In genomic region chr7:132164558-132165130, GRCh38 we compare ENCODE assay signal across 12 cellular contexts.
DNase-seq lines count a peak whose midpoint lies in the region; TF ChIP-seq lines count a peak whose summit lies in the region.
"Had no signal": no experiment of that assay in that cellular context is flagged by ENCODE, and none has a peak within 500 bp of the region (broad histone marks: within the 10 kb centered on the region; RNA-seq: fewer than 3 reads in every experiment).

No MANE protein-coding gene starts in this region.

- H3K27ac Mint-ChIP-seq in brain (peak overlapping the region in 3 of 5 experiments; percentile 43 to 58 (median 55)), nephron (peak overlapping the region; percentile 3 to 32 (median 29)), MCF 10A (ENCODE audit: low read depth, unreplicated experiment) (no peak overlapping the region)
- no peak overlapping the region for H3K27ac Mint-ChIP-seq in T-helper 2 cell treated with Interferon-gamma antibody and Interleukin-4, amounts not matched to agents 5 μg/mL and 100 μg/mL, for 36 hours
- H3K27ac Mint-ChIP-seq: CD4-positive, alpha-beta T cell had no signal

- CTCF ChIA-PET in MCF 10A (lab: Yijun Ruan, JAX) = interaction anchor here (1.6 kb wide), 1 partner anchor 219 kb away, joined by 6 read pairs; no protein-coding TSS in a partner anchor

- DNase-seq in SK-N-DZ (ENCODE audit: low spot score) (peak; percentile 56), MCF 10A (ENCODE audit: unreplicated experiment) (no peak), AG20443 (ENCODE audit: low spot score) (no peak)
- DNase-seq in T-helper 2 cell treated with Interferon-gamma antibody and Interleukin-4, amounts not matched to agents 5 μg/mL and 100 μg/mL, for 36 hours (ENCODE audit: low spot score) = no peak
- DNase-seq: ACHN; AML-193; Caco-2; CD4-positive, alpha-beta T cell; GDM1; GM23248 had no signal

- H3K27me3 Mint-ChIP-seq in brain = peaks cover 7% of the 10 kb centered on the region
- peaks cover 32% of the 10 kb centered on the region for H3K27me3 Mint-ChIP-seq in nephron (ENCODE audit: low read depth)
- no peaks in the 10 kb centered on the region for H3K27me3 Mint-ChIP-seq in MCF 10A (ENCODE audit: insufficient read depth, unreplicated experiment)
- H3K27me3 Mint-ChIP-seq in T-helper 2 cell treated with Interferon-gamma antibody and Interleukin-4, amounts not matched to agents 5 μg/mL and 100 μg/mL, for 36 hours (ENCODE audit: low read depth) = no peaks in the 10 kb centered on the region
- H3K27me3 Mint-ChIP-seq: CD4-positive, alpha-beta T cell had no signal

- no TSS peak for BruUV-seq in MCF 10A (replicated peaks; lab: Mats Ljungman, UMichigan)

- POLR2A ChIA-PET in MCF 10A (lab: Yijun Ruan, JAX) = no interaction called here

- no peaks in the 10 kb centered on the region for H3K9me3 Mint-ChIP-seq in brain
- H3K9me3 Mint-ChIP-seq in nephron = no peaks in the 10 kb centered on the region
- peaks cover 6% of the 10 kb centered on the region for H3K9me3 Mint-ChIP-seq in MCF 10A (ENCODE audit: unreplicated experiment)
- H3K9me3 Mint-ChIP-seq in T-helper 2 cell treated with Interferon-gamma antibody and Interleukin-4, amounts not matched to agents 5 μg/mL and 100 μg/mL, for 36 hours = no peaks in the 10 kb centered on the region
- H3K9me3 Mint-ChIP-seq: CD4-positive, alpha-beta T cell had no signal

- H3K36me3 Mint-ChIP-seq in brain = peaks cover 12% of the 10 kb centered on the region
- no peaks in the 10 kb centered on the region for H3K36me3 Mint-ChIP-seq in nephron (ENCODE audit: low read depth)
- H3K36me3 Mint-ChIP-seq in MCF 10A (ENCODE audit: insufficient read depth, unreplicated experiment) = no peaks in the 10 kb centered on the region
- H3K36me3 Mint-ChIP-seq in T-helper 2 cell treated with Interferon-gamma antibody and Interleukin-4, amounts not matched to agents 5 μg/mL and 100 μg/mL, for 36 hours (ENCODE audit: low read depth) = no peaks in the 10 kb centered on the region

- H3K4me3 Mint-ChIP-seq in brain = no peak overlapping the region
- no peak overlapping the region for H3K4me3 Mint-ChIP-seq in nephron
- H3K4me3 Mint-ChIP-seq in MCF 10A (ENCODE audit: unreplicated experiment) = no peak overlapping the region
- no peak overlapping the region for H3K4me3 Mint-ChIP-seq in T-helper 2 cell treated with Interferon-gamma antibody and Interleukin-4, amounts not matched to agents 5 μg/mL and 100 μg/mL, for 36 hours
- H3K4me3 Mint-ChIP-seq: CD4-positive, alpha-beta T cell had no signal

- H3K4me1 Mint-ChIP-seq in brain (peaks cover 41% of the 10 kb centered on the region), nephron (peaks cover 37% of the 10 kb centered on the region), MCF 10A (ENCODE audit: insufficient read depth, unreplicated experiment) (no peaks in the 10 kb centered on the region)
- H3K4me1 Mint-ChIP-seq in T-helper 2 cell treated with Interferon-gamma antibody and Interleukin-4, amounts not matched to agents 5 μg/mL and 100 μg/mL, for 36 hours (ENCODE audit: low read depth) = no peaks in the 10 kb centered on the region

- intact Hi-C loops in MCF 10A (cut with micrococcal nuclease) = no loop called here

- TF ChIP-seq CTCF in brain (conservative IDR thresholded peaks at IDR 0.05) (no peak), nephron (IDR thresholded peaks at IDR 0.05; ENCODE audit: unreplicated experiment in 3 of 3) (no peak), MCF 10A (IDR thresholded peaks at IDR 0.05; ENCODE audit: unreplicated experiment) (no peak)

Comparison
In these comparisons a context has a peak if more than half of its experiments do, and no peak if none do; other contexts are left out.
1. H3K27ac Mint-ChIP-seq: peak in brain (3 of 5) and nephron (3 of 3); none in MCF 10A (single experiment) and T-helper 2 cell treated with Interferon-gamma antibody and Interleukin-4, amounts not matched to agents 5 μg/mL and 100 μg/mL, for 36 hours (single experiment).